Comparison of ENCODE assay signal across 9 cellular contexts in the genomic region with DNA sequence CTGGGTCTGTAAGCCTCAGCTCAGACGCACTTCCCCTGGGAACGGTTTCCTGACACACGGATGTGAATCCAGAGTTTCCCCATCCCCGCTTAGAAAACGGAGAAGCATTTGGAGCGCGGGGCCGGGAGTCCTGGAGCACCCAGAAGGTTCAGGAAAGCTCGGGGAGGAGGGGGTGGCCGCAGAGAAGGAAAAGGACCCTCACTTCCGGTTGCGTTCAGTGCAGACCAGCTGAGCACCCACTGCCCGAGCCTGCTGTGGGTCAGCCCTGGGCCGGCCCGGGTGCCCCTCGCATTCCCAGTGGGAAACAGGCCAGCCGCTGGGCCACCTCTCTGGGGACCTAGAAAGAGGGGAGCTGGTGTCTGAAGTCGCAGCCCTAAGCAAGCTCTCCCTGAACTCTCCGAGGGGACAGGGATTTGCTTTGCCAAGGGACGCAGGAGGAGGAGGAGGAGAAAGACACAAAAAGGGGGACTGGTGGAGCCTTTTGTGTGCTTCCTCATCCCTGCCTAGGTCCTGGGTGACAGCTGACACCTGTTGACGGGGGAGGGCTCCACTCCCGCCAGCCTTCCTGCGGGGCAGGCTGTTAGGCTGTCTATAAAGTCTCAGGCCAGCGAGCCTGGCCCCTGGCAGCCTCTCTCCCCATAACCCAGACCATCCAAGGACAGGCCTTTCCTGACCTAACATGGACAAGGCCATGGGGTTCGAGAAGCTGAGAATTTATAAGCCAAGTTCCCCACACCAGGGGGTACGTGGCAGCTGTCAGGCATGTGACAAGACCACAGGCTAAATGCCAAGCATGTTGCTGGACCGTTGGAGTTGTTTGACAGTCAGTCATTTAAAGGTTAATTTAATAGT. TPM values are rescaled to one million over a fixed set of nuclear protein-coding genes. Genes with fewer than 3 reads are reported as not detected.
A peak's percentile ranks its signal among the peaks of the same experiment; 100 is the strongest.
DNase-seq lines count a peak whose midpoint lies in the region; ATAC-seq and TF ChIP-seq lines count a peak whose summit lies in the region.
"Had no signal": no experiment of that assay in that cellular context is flagged by ENCODE, and none has a peak within 500 bp of the region (broad histone marks: within the 10 kb centered on the region; RNA-seq: fewer than 3 reads in every experiment).

No MANE protein-coding gene starts in this region.

- TF ChIP-seq CTCF in epithelial cell of proximal tubule (conservative IDR thresholded peaks at IDR 0.05; ENCODE audit: low read depth, low read length), result no peak

- DNase-seq in Right ventricle myocardium superior (no peak), Right ventricle myocardium inferior (ENCODE audit: missing footprints) (no peak), epithelial cell of proximal tubule (ENCODE audit: low read depth) (no peak), NCI-H1694 (lab: John Stamatoyannopoulos, UW) (no peak), COLO829 (ENCODE audit: low spot score) (no peak)
- DNase-seq: activated CD4-positive, CD25-positive, alpha-beta regulatory T cell had no signal

- intact Hi-C loops in Right ventricle myocardium superior (cut with DNase I) (no loop called here), Right ventricle myocardium inferior (cut with DNase I) (no loop called here)

- peaks cover 42% of the 10 kb centered on the region for H3K4me1 ChIP-seq in muscle layer of colon (ENCODE audit: insufficient read depth, low read length)

- H3K36me3 ChIP-seq in muscle layer of colon (ENCODE audit: insufficient read depth, low read length), result no peaks in the 10 kb centered on the region

- peak; percentile 12 for ATAC-seq in Right ventricle myocardium superior (ENCODE audit: poor library complexity)
- no peak for ATAC-seq in Right ventricle myocardium inferior
- ATAC-seq in GM18520 (IDR thresholded peaks at IDR 0.05; ENCODE audit: unreplicated experiment), result no peak
- ATAC-seq in HG03175 (IDR thresholded peaks at IDR 0.05; ENCODE audit: unreplicated experiment), result no peak

- H3K27me3 ChIP-seq in muscle layer of colon (ENCODE audit: control insufficient read depth in 1 of 2, insufficient read depth in 2 of 2, low read length in 2 of 2), result peaks cover 0 to 4% of the 10 kb centered on the region in 2 donors

- H3K9ac ChIP-seq in muscle layer of colon (ENCODE audit: low read length), result peak overlapping the region; percentile 64

- H3K9me3 ChIP-seq in muscle layer of colon (ENCODE audit: low read length), result no peaks in the 10 kb centered on the region

- H3K4me3 ChIP-seq in epithelial cell of proximal tubule (ENCODE audit: low read depth, low read length), result peak overlapping the region; percentile 82
- H3K4me3 ChIP-seq in muscle layer of colon (ENCODE audit: low read depth in 1 of 2, low read length in 2 of 2), result peak overlapping the region; percentile 65 to 67

- peak overlapping the region; percentile 94 for H3K27ac ChIP-seq in muscle layer of colon (ENCODE audit: low read depth, low read length)

RNA-seq across cellular contexts. Expression of a gene that starts 0.7 kb away (rescaled TPM):
- total RNA-seq in Right ventricle myocardium superior (1.6 TPM), Right ventricle myocardium inferior (1.2 TPM), epithelial cell of proximal tubule (4.8 and 9.3 TPM in 2 replicates)

RNA-seq across cellular contexts. Expression of a gene that starts 1.9 kb away (rescaled TPM):
- total RNA-seq in Right ventricle myocardium superior, result 5.3 TPM
- total RNA-seq in Right ventricle myocardium inferior, result 6.7 TPM
- total RNA-seq in epithelial cell of proximal tubule, result 9.7 and 13.5 TPM in 2 replicates
